Comparison of ENCODE assay signal across 9 cellular contexts in the genomic region with DNA sequence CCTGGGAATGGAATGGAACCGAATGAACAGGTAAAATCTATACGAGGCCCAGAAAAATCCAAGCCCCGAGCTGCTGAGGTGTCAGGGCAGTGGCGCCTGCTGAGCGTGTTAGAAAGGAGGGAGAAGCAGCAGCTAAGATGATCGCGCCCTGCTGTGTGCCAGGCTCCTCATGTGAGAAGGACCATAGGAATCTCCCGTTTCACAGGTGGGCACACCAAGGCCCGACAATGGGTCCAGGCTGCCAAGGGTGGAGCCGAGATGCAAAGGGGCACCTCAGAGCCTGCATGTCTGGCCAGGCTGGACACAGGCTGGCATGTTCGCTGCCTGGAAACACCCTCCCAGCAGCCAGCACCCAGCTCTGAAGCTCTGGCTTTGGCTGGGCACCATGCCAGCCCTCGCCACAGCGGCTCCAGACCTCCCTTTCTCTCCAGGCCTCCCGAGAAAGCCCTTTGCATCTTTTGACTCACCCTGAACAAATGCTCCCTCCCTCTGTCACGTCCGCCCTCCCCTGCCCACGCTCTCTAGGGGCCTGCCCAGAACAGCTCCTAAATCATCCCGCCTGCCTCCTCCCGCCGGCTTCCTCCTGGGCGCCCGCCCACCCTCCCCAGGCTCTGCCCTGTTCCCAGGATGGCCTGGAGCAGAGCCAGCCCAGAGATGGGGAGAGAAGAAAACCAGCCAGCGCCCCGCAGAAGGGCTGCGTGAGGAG.
DNase-seq lines count a peak whose midpoint lies in the region; ATAC-seq, FAIRE-seq and TF ChIP-seq lines count a peak whose summit lies in the region.
"Had no signal": no experiment of that assay in that cellular context is flagged by ENCODE, and none has a peak within 500 bp of the region (broad histone marks: within the 10 kb centered on the region; RNA-seq: fewer than 3 reads in every experiment).

No MANE protein-coding gene starts in this region.

- no peaks in the 10 kb centered on the region for H3K27me3 Mint-ChIP-seq in activated CD8-positive, alpha-beta memory T cell treated with anti-CD3 and anti-CD28 coated beads, Interleukin-2, amount 10 ng/mL, durations not matched to agents 7 days and 5 days

- peak overlapping the region in 1 of 3 experiments; percentile 17 for H3K4me3 ChIP-seq in keratinocyte (ENCODE audit: control insufficient read depth in 2 of 3, extremely low read depth in 1 of 3, insufficient read depth in 2 of 3, low read depth in 1 of 3, low read length in 3 of 3)

- H3K4me3 Mint-ChIP-seq in activated CD8-positive, alpha-beta memory T cell treated with anti-CD3 and anti-CD28 coated beads, Interleukin-2, amount 10 ng/mL, durations not matched to agents 7 days and 5 days, result no peak overlapping the region

- no peaks in the 10 kb centered on the region for H3K4me1 Mint-ChIP-seq in activated CD8-positive, alpha-beta memory T cell treated with anti-CD3 and anti-CD28 coated beads, Interleukin-2, amount 10 ng/mL, durations not matched to agents 7 days and 5 days

- no peaks in the 10 kb centered on the region for H3K9me1 ChIP-seq in keratinocyte (ENCODE audit: control insufficient read depth, extremely low read depth, insufficient read depth, low read length)

- peak; percentile 73 for FAIRE-seq in keratinocyte (lab: Jason Lieb, UNC)

- no peaks in the 10 kb centered on the region for H3K9me3 Mint-ChIP-seq in activated CD8-positive, alpha-beta memory T cell treated with anti-CD3 and anti-CD28 coated beads, Interleukin-2, amount 10 ng/mL, durations not matched to agents 7 days and 5 days (ENCODE audit: low read depth)

- no peaks in the 10 kb centered on the region for H3K36me3 ChIP-seq in keratinocyte (ENCODE audit: control insufficient read depth in 2 of 2, extremely low read depth in 1 of 2, insufficient read depth in 2 of 2, low read length in 2 of 2)

- peak overlapping the region; percentile 80 for H3K4me2 ChIP-seq in keratinocyte (ENCODE audit: control insufficient read depth, extremely low read depth, insufficient read depth, low read depth, low read length)

- H3K27ac Mint-ChIP-seq in activated CD8-positive, alpha-beta memory T cell treated with anti-CD3 and anti-CD28 coated beads, Interleukin-2, amount 10 ng/mL, durations not matched to agents 7 days and 5 days, result no peak overlapping the region

- H3K36me3 Mint-ChIP-seq in activated CD8-positive, alpha-beta memory T cell treated with anti-CD3 and anti-CD28 coated beads, Interleukin-2, amount 10 ng/mL, durations not matched to agents 7 days and 5 days, result no peaks in the 10 kb centered on the region

- no peak overlapping the region for H2AFZ ChIP-seq in keratinocyte (ENCODE audit: control insufficient read depth, low read length)

- no peaks in the 10 kb centered on the region for H3K27me3 ChIP-seq in keratinocyte (ENCODE audit: control insufficient read depth, extremely low read depth, insufficient read depth, low read length)

- H3K9ac ChIP-seq in keratinocyte (ENCODE audit: control insufficient read depth, extremely low read depth, insufficient read depth, low read length), result peak overlapping the region; percentile 70

- peaks cover 45% of the 10 kb centered on the region for H3K4me1 ChIP-seq in keratinocyte (ENCODE audit: control insufficient read depth, extremely low read depth, insufficient read depth, low read length)

- peak; percentile 43 for DNase-seq in activated CD8-positive, alpha-beta memory T cell treated with anti-CD3 and anti-CD28 coated beads for 24 hours
- no peak for DNase-seq in activated CD8-positive, alpha-beta memory T cell treated with anti-CD3 and anti-CD28 coated beads, Interleukin-2, amount 10 ng/mL, durations not matched to agents 7 days and 5 days
- DNase-seq in NCI-H2107 (lab: John Stamatoyannopoulos, UW), result peak; percentile 77
- DNase-seq in astrocyte of the hippocampus (ENCODE audit: low read depth, low spot score), result peak; percentile 97
- DNase-seq in keratinocyte (ENCODE audit: low read depth, low spot score), result peak; percentile 93
- peak; percentile 32 for DNase-seq in superior temporal gyrus (ENCODE audit: extremely low spot score)
- no peak for DNase-seq in stimulated activated CD4-positive, alpha-beta T cell treated with anti-CD3 and anti-CD28 coated beads, Interleukin-4, amount 100 ng/mL, for 4 hours

- dilution Hi-C loops in keratinocyte (cut with MboI; ENCODE audit: extremely low pct_ligation_motif_present, low sequenced_read_pairs), result no loop called here

- H3K79me2 ChIP-seq in keratinocyte (ENCODE audit: control insufficient read depth, insufficient read depth, low read length), result no peaks in the 10 kb centered on the region

- H3K27ac ChIP-seq in keratinocyte (ENCODE audit: control insufficient read depth, insufficient read depth, low read length), result peak overlapping the region; percentile 82
- H3K27ac ChIP-seq: VCaP had no signal

- peaks cover 5% of the 10 kb centered on the region for H4K20me1 ChIP-seq in keratinocyte (ENCODE audit: control insufficient read depth, extremely low read depth, insufficient read depth, low read length)

- CTCF ChIA-PET in activated CD8-positive, alpha-beta memory T cell treated with anti-CD3 and anti-CD28 coated beads, Interleukin-2, amount 10 ng/mL, durations not matched to agents 7 days and 5 days (lab: Charles Lee), result interaction anchor here (0.6 to 1.2 kb wide), 3 partner anchors 91 to 220 kb away, joined by 3 read pairs; no protein-coding TSS in a partner anchor

- no peak for TF ChIP-seq CTCF in keratinocyte (optimal IDR thresholded peaks at IDR 0.05 in 1 of 3, IDR thresholded peaks at IDR 0.05 in 1 of 3, conservative IDR thresholded peaks at IDR 0.05 in 1 of 3; ENCODE audit: extremely low read depth in 1 of 3, insufficient read depth in 2 of 3, low read length in 3 of 3)

- ATAC-seq in activated CD8-positive, alpha-beta memory T cell treated with anti-CD3 and anti-CD28 coated beads, Interleukin-2, amount 10 ng/mL, durations not matched to agents 7 days and 5 days, result no peak
- no peak for ATAC-seq in HG02798 (IDR thresholded peaks at IDR 0.05; ENCODE audit: poor library complexity, unreplicated experiment)

- H3K9me3 ChIP-seq in keratinocyte (ENCODE audit: control insufficient read depth, low read depth, low read length), result no peaks in the 10 kb centered on the region

Comparison
In these comparisons a context has a peak if more than half of its experiments do, and no peak if none do; other contexts are left out.
1. DNase-seq: peak in activated CD8-positive, alpha-beta memory T cell treated with anti-CD3 and anti-CD28 coated beads for 24 hours (single experiment), NCI-H2107 (single experiment), astrocyte of the hippocampus (single experiment), keratinocyte (single experiment) and superior temporal gyrus (single experiment); none in activated CD8-positive, alpha-beta memory T cell treated with anti-CD3 and anti-CD28 coated beads, Interleukin-2, amount 10 ng/mL, durations not matched to agents 7 days and 5 days (single experiment) and stimulated activated CD4-positive, alpha-beta T cell treated with anti-CD3 and anti-CD28 coated beads, Interleukin-4, amount 100 ng/mL, for 4 hours (0 of 2).